19 cellular contexts compared by ENCODE assay signal in the genomic region with DNA sequence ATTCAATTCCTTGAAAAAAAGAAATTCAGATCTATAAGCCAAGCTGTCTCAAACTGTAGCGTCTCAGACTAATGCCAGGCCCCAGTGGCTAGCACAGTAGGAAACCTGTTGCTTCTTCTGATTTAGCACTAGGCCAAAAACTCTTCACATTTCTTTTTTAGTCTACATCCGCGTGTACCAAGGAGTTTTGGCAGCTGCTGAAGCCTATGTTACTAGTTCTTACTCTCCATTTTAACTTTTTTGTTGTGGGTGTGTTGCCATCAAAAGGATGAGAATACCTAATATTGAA.
"Had no signal": no experiment of that assay in that cellular context is flagged by ENCODE, and none has a peak within 500 bp of the region (broad histone marks: within the 10 kb centered on the region; RNA-seq: fewer than 3 reads in every experiment).

No MANE protein-coding gene starts in this region.

- H3K36me3 Mint-ChIP-seq: brain; natural killer cell treated with Interleukin-12 subunit alpha and Interleukin-12 subunit beta and Interleukin-15 and Interleukin-18, amount 100 ng/mL, for 72 hours had no signal

- H3K9me3 Mint-ChIP-seq: activated T-cell treated with anti-CD3 and anti-CD28 coated beads, Interleukin-2, amount 50 U/mL, for 72 hours; natural killer cell treated with Interleukin-12 subunit alpha and Interleukin-12 subunit beta and Interleukin-15 and Interleukin-18, amount 100 ng/mL, for 72 hours had no signal

- H3K4me3 ChIP-seq: ovary, prostate gland, spleen had no signal

- H3K9me3 ChIP-seq: neutrophil, ovary, prostate gland, spleen had no signal

- H3K4me1 ChIP-seq: prostate gland had no signal

- FAIRE-seq: islet of Langerhans had no signal

- H3K27me3 ChIP-seq: foreskin keratinocyte, ovary, spleen had no signal

- DNase-seq: activated CD4-positive, alpha-beta T cell treated with anti-CD3 and anti-CD28 coated beads for 4 hours; activated CD4-positive, alpha-beta T cell treated with anti-CD3 and anti-CD28 coated beads, Interleukin-2, amount 50 U/mL, for 48 hours; activated effector memory CD4-positive, alpha-beta T cell treated with anti-CD3 and anti-CD28 coated beads, Interleukin-2, amount 50 U/mL, for 16 hours; activated naive CD4-positive, alpha-beta T cell treated with anti-CD3 and anti-CD28 coated beads, Interleukin-2, amount 50 U/mL, for 16 hours; activated T-cell treated with anti-CD3 and anti-CD28 coated beads, Interleukin-2, amount 50 U/mL, for 72 hours; aorta; erythroblast; foreskin keratinocyte; left cardiac atrium; ovary; spleen; stimulated activated CD4-positive, alpha-beta T cell treated with anti-CD3 and anti-CD28 coated beads, Interleukin-4, amount 100 ng/mL, for 1 hour; stimulated activated naive CD4-positive, alpha-beta T cell treated with Interleukin-2 at 50 U/mL for 16 hours; T-helper 9 cell had no signal

- H3K36me3 ChIP-seq: neutrophil, ovary, prostate gland, spleen had no signal

- H3K27ac ChIP-seq: foreskin keratinocyte, neutrophil, ovary, prostate gland, spleen had no signal

- H3K4me3 Mint-ChIP-seq: natural killer cell treated with Interleukin-12 subunit alpha and Interleukin-12 subunit beta and Interleukin-15 and Interleukin-18, amount 100 ng/mL, for 72 hours had no signal

- ATAC-seq: activated T-cell treated with anti-CD3 and anti-CD28 coated beads, Interleukin-2, amount 50 U/mL, for 72 hours; foreskin keratinocyte; left cardiac atrium; natural killer cell treated with Interleukin-12 subunit alpha and Interleukin-12 subunit beta and Interleukin-15 and Interleukin-18, amount 100 ng/mL, for 72 hours had no signal

- H3K27ac Mint-ChIP-seq: brain; natural killer cell treated with Interleukin-12 subunit alpha and Interleukin-12 subunit beta and Interleukin-15 and Interleukin-18, amount 100 ng/mL, for 72 hours had no signal
